ENCODE assay signal across 15 cellular contexts in the genomic region with DNA sequence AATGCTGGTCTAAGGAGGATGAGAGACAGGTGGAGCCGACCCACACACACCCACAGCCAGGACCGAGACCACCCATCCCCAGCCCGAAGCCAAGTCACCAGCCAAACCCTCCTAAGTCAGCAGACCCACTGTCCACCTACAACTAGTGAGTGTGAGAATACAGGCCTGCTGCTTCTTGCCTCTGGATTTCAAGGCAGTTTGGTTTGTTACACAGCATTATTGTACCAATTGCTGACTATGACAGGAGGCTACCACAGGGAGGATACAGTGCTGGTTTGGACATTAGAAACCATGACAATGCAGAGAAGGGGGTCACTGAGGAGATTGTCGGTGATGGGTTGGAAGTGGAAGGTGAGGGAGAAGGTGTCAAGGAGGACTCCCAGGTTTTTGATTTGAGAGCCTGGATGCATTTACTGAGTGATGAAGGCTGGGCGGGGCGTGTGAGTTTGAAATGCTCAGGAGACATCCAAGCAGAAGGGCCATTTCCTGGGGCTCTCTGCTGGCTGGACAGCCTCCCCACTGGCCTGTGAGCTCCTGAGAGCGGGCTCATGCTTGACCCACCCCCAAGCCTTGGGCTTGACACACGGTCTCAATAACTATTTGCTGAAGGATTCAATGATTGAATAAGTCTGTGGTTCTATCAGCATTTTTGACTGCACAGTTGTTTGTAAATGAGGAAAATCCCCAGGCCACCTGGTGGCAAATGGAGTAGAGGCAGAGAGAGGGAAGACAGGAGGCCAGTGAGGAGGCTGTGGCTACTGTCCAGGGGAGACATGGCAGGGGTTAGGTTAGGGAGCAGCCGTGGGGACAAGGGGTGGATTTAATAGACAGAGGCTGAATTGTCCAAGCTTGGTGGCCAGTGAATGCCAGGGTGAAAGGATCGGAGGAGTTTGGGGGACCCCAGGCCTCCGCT. TPM values are rescaled to one million over a fixed set of nuclear protein-coding genes. Genes with fewer than 3 reads are reported as not detected.
DNase-seq lines count a peak whose midpoint lies in the region; ATAC-seq, FAIRE-seq and TF ChIP-seq lines count a peak whose summit lies in the region.
"Had no signal": no experiment of that assay in that cellular context is flagged by ENCODE, and none has a peak within 500 bp of the region (broad histone marks: within the 10 kb centered on the region; RNA-seq: fewer than 3 reads in every experiment).

No MANE protein-coding gene starts in this region.

- SMC1A ChIA-PET in GM12878 (lab: Charles Lee; ENCODE audit: uncharacterized antibody, unreplicated experiment), result interaction anchor here (0.9 to 6.7 kb wide), 8 partner anchors 9 to 88 kb away, joined by 3 to 109 read pairs (median 8); a partner anchor contains a TSS

- no peak for TF ChIP-seq POLR2A in GM12878 (IDR thresholded peaks at IDR 0.05; ENCODE audit: low read depth, low read length)

- H3F3A ChIP-seq in GM23248 (ENCODE audit: insufficient read depth), result no peaks in the 10 kb centered on the region; the same call in 1 of the 2 replicates

- no peak for TF ChIP-seq RAD21 in GM12878 (IDR thresholded peaks at IDR 0.05; ENCODE audit: insufficient read depth, low read depth, low read length)

- H3K27ac Mint-ChIP-seq in activated CD4-positive, alpha-beta T cell treated with anti-CD3 and anti-CD28 coated beads, Interleukin-2, amount 10 ng/mL, durations not matched to agents 24 days and 14 days, result peak overlapping the region; percentile 96
- H3K27ac Mint-ChIP-seq: nephron had no signal

- 0 out of 6 replicates have a peak, but pooled peaks of 1 of the 3 experiments have one; percentile 13 for TF ChIP-seq CTCF in GM12878 (IDR thresholded peaks at IDR 0.05 in 2 of 3, conservative IDR thresholded peaks at IDR 0.05 in 1 of 3; ENCODE audit: control insufficient read depth in 2 of 3, extremely low read depth in 1 of 3, insufficient read depth in 1 of 3, low read depth in 3 of 3, low read length in 3 of 3)

- no peak for TF ChIP-seq EP300 in GM12878 (IDR thresholded peaks at IDR 0.05; ENCODE audit: borderline replicate concordance in 1 of 2, control insufficient read depth in 1 of 2, low read depth in 2 of 2, low read length in 2 of 2)

- no peaks in the 10 kb centered on the region for H4K20me1 ChIP-seq in GM12878 (ENCODE audit: control insufficient read depth, insufficient read depth)
- H4K20me1 ChIP-seq in GM23248 (ENCODE audit: insufficient read depth), result no peaks in the 10 kb centered on the region

- no TSS peak for BruUV-seq in GM12878 (replicated peaks; lab: Mats Ljungman, UMichigan)

- DNase-seq in activated CD4-positive, alpha-beta T cell treated with anti-CD3 and anti-CD28 coated beads, Interleukin-2, amount 10 ng/mL, durations not matched to agents 24 days and 14 days, result no peak
- DNase-seq in activated CD4-positive, alpha-beta T cell treated with anti-CD3 and anti-CD28 coated beads for 48 hours, result no peak
- DNase-seq in GM12878 (ENCODE audit: low read depth, low spot score), result no peak
- no peak for DNase-seq in GM23248
- no peak for DNase-seq in NCI-H2081 (lab: John Stamatoyannopoulos, UW)
- DNase-seq: DMS153; GOT3; kidney glomerular epithelial cell; NK-92 treated with Interleukin-12 subunit alpha and Interleukin-12 subunit beta, amount 100 ng/mL, for 24 hours had no signal

- no peak for FAIRE-seq in GM12878 (lab: Jason Lieb, UNC)
- FAIRE-seq: A204.1 had no signal

- RAD21 ChIA-PET in GM12878 (lab: Charles Lee; ENCODE audit: unreplicated experiment), result interaction anchor here (0.6 to 11.8 kb wide), 5 partner anchors 20 to 1468 kb away, joined by 3 to 196 read pairs (median 7); a partner anchor contains a TSS

- H3K9ac ChIP-seq in GM12878 (ENCODE audit: control insufficient read depth, insufficient read depth, low read length) (no peak overlapping the region), GM23248 (no peak overlapping the region)

- in situ Hi-C loops in GM12878 (cut with MboI), result loop anchor here (25.0 kb wide), 1 partner anchor 1834 kb away; a partner anchor contains a TSS
- in situ Hi-C loops in GM23248 (cut with MboI), result no loop called here

- peaks cover 79% of the 10 kb centered on the region for H3K36me3 Mint-ChIP-seq in activated CD4-positive, alpha-beta T cell treated with anti-CD3 and anti-CD28 coated beads, Interleukin-2, amount 10 ng/mL, durations not matched to agents 24 days and 14 days (ENCODE audit: low read depth)

- peaks cover 26% of the 10 kb centered on the region for H3K79me2 ChIP-seq in GM12878 (ENCODE audit: control insufficient read depth, insufficient read depth, low read length)
- H3K79me2 ChIP-seq in GM23248 (ENCODE audit: insufficient read depth), result no peaks in the 10 kb centered on the region

- no peaks in the 10 kb centered on the region for H3K27me3 Mint-ChIP-seq in activated CD4-positive, alpha-beta T cell treated with anti-CD3 and anti-CD28 coated beads, Interleukin-2, amount 10 ng/mL, durations not matched to agents 24 days and 14 days

- CTCF ChIA-PET in GM12878 (lab: Yijun Ruan, JAX), result interaction anchor here (0.6 to 6.7 kb wide), 8 partner anchors 21 to 93 kb away, joined by 3 to 111 read pairs (median 4); no protein-coding TSS in a partner anchor

- POLR2A ChIA-PET in GM12878 (lab: Charles Lee), result interaction anchor here (0.6 to 11.6 kb wide), 6 partner anchors 21 to 61 kb away, joined by 3 to 246 read pairs (median 6); a partner anchor contains a TSS

- H2AFZ ChIP-seq in GM12878 (ENCODE audit: control insufficient read depth, low read depth, low read length) (no peak overlapping the region), GM23248 (no peak overlapping the region)

- H3K9me2 ChIP-seq in GM23248 (ENCODE audit: insufficient read depth), result no peaks in the 10 kb centered on the region

- peaks cover 36% of the 10 kb centered on the region for H3K36me3 ChIP-seq in KOPT-K1 (ENCODE audit: insufficient read depth, low read length)
- H3K36me3 ChIP-seq in GM12878 (ENCODE audit: control insufficient read depth in 2 of 2, insufficient read depth in 2 of 2, low read length in 1 of 2), result peaks cover 10 to 21% of the 10 kb centered on the region in 2 experiments
- no peaks in the 10 kb centered on the region for H3K36me3 ChIP-seq in GM23248 (ENCODE audit: low read depth)

- H3K4me3 Mint-ChIP-seq in activated CD4-positive, alpha-beta T cell treated with anti-CD3 and anti-CD28 coated beads, Interleukin-2, amount 10 ng/mL, durations not matched to agents 24 days and 14 days, result peak overlapping the region; percentile 83
- H3K4me3 Mint-ChIP-seq: nephron had no signal

- intact Hi-C loops in activated CD4-positive, alpha-beta T cell treated with anti-CD3 and anti-CD28 coated beads, Interleukin-2, amount 10 ng/mL, durations not matched to agents 24 days and 14 days (cut with micrococcal nuclease), result loop anchor here (1.0 to 5.0 kb wide), 2 partner anchors 9 to 834 kb away; a partner anchor contains a TSS
- intact Hi-C loops in GM12878 (cut with micrococcal nuclease; ENCODE audit: unreplicated experiment), result no loop called here

- peak overlapping the region; percentile 78 for H3K4me2 ChIP-seq in GM12878 (ENCODE audit: control insufficient read depth, insufficient read depth)
- H3K4me2 ChIP-seq in GM23248 (ENCODE audit: unreplicated experiment), result no peak overlapping the region

- peak overlapping the region; percentile 56 for H3K27ac ChIP-seq in KOPT-K1 (ENCODE audit: low read depth, low read length, poor library complexity, severe bottlenecking)
- peak overlapping the region; percentile 99 for H3K27ac ChIP-seq in GM12878 (ENCODE audit: control insufficient read depth, insufficient read depth)
- peak overlapping the region in 13 of 21 experiments; percentile 24 to 84 (median 70) for H3K27ac ChIP-seq in skin epidermis
- no peak overlapping the region for H3K27ac ChIP-seq in GM23248

- peaks cover 6% of the 10 kb centered on the region for H3K9me3 Mint-ChIP-seq in activated CD4-positive, alpha-beta T cell treated with anti-CD3 and anti-CD28 coated beads, Interleukin-2, amount 10 ng/mL, durations not matched to agents 24 days and 14 days
- H3K9me3 Mint-ChIP-seq: nephron had no signal

- H3K4me1 ChIP-seq in GM12878 (ENCODE audit: control insufficient read depth, insufficient read depth, low read length), result peaks cover 71% of the 10 kb centered on the region
- no peaks in the 10 kb centered on the region for H3K4me1 ChIP-seq in GM23248 (ENCODE audit: insufficient read depth)

- no peak for ATAC-seq in GM12878
- no peak for ATAC-seq in GM21619 (IDR thresholded peaks at IDR 0.05; ENCODE audit: unreplicated experiment)

- peaks cover 87% of the 10 kb centered on the region for H3K4me1 Mint-ChIP-seq in activated CD4-positive, alpha-beta T cell treated with anti-CD3 and anti-CD28 coated beads, Interleukin-2, amount 10 ng/mL, durations not matched to agents 24 days and 14 days
- H3K4me1 Mint-ChIP-seq: nephron had no signal

- H3K4me3 ChIP-seq in GM12878, result peak overlapping the region; percentile 80; the same call in 1 of the 2 replicates
- H3K4me3 ChIP-seq in skin epidermis, result no peak overlapping the region
- no peak overlapping the region for H3K4me3 ChIP-seq in GM23248

- peaks cover 9% of the 10 kb centered on the region for H3K9me3 ChIP-seq in KOPT-K1 (ENCODE audit: insufficient read depth, low read length, poor library complexity, severe bottlenecking)
- H3K9me3 ChIP-seq in GM12878 (replicated peaks; ENCODE audit: control insufficient read depth, insufficient read depth, low read length), result peaks cover 4% of the 10 kb centered on the region; the same call in 2 of the 3 replicates
- H3K9me3 ChIP-seq in GM23248 (ENCODE audit: low read depth), result no peaks in the 10 kb centered on the region

- H3K27me3 ChIP-seq in GM12878 (replicated peaks in 1 of 2; ENCODE audit: control insufficient read depth in 2 of 2, insufficient read depth in 2 of 2, low read length in 1 of 2), result no peaks in the 10 kb centered on the region
- peaks cover 11% of the 10 kb centered on the region; the same call in 1 of the 2 replicates for H3K27me3 ChIP-seq in GM23248 (replicated peaks; ENCODE audit: insufficient read depth)

- WGBS in GM12878 (ENCODE audit: insufficient coverage, insufficient replicate concordance, low lambda C conversion rate, missing lambda C conversion rate), result 83% methylated on average over 11 of the region's 11 CpGs
- 71 to 77% methylated on average over 11 of the region's 11 CpGs for WGBS in GM23248 (ENCODE audit: low coverage in 1 of 2, low lambda C conversion rate in 2 of 2, missing lambda C conversion rate in 2 of 2), 2 experiments

RNA-seq across cellular contexts. Expression of a gene that starts 9.4 kb away (rescaled TPM):
- total RNA-seq in activated CD4-positive, alpha-beta T cell treated with anti-CD3 and anti-CD28 coated beads, Interleukin-2, amount 10 ng/mL, durations not matched to agents 24 days and 14 days, result 3.5 and 4.0 TPM in 2 replicates
- total RNA-seq in GM12878 (2013; cell fraction: nucleolus; rRNA removed), result 12.3 and 12.5 TPM in 2 replicates
- total RNA-seq in GM12878 (2014; rRNA removed), result 3.6 and 4.5 TPM in 2 replicates
- total RNA-seq in GM12878 (2014; rRNA removed; fragmentation: Illumina TruSeq; extraction: Trizol), result 2.5 and 2.8 TPM in 2 replicates
- total RNA-seq in GM12878 (2021), result 4.5 TPM in 2 replicates
- 2.6 TPM for polyA plus RNA-seq in GM12878 (2011; ENCODE audit: low read depth)
- polyA plus RNA-seq in GM12878 (2011; rRNA removed), result 3.6 and 4.3 TPM in 2 replicates
- 4.7 and 5.3 TPM in 2 replicates for polyA plus RNA-seq in GM12878 (2011; cell fraction: cytosol; rRNA removed)
- 10.9 and 11.1 TPM in 2 replicates for polyA plus RNA-seq in GM12878 (2011; cell fraction: nucleus; rRNA removed)
- 5.5 and 6.9 TPM in 2 replicates for polyA plus RNA-seq in GM12878 (2012)
- polyA plus RNA-seq in GM12878 (2014; fragmentation: Illumina TruSeq; extraction: Trizol), result 1.6 and 2.3 TPM in 2 replicates
- polyA plus RNA-seq in GM12878 (2014; fragmentation: Nextera tagmentation; extraction: Ambion mirVana), result under 1 TPM; 0.03 to 0.46 TPM
- polyA plus RNA-seq in GM12878 (2014; rRNA removed), result 4.0 and 4.3 TPM in 2 replicates
- 1 to 10 TPM in 1 of 2 experiments, under 1 TPM in 1; 0.74 to 1.2 TPM for polyA plus RNA-seq in GM12878 (2016; fragmentation: Nextera tagmentation; extraction: Ambion mirVana)
- 6.1 and 11.3 TPM in 2 replicates for polyA minus RNA-seq in GM12878 (2011; rRNA and poly(A)+ RNA removed)
- polyA minus RNA-seq in GM12878 (2011; cell fraction: cytosol; rRNA and poly(A)+ RNA removed), result 2.7 and 3.5 TPM in 2 replicates
- polyA minus RNA-seq in GM12878 (2011; cell fraction: nucleus; rRNA and poly(A)+ RNA removed), result 3.1 and 4.2 TPM in 2 replicates
- not detected in 2 replicates for total RNA-seq in GM23248 (2014; rRNA removed; shearing (Covaris generic))
- polyA plus RNA-seq in GM23248 (2016; fragmentation: Nextera tagmentation; extraction: Ambion mirVana), result not detected in 2 replicates
- total RNA-seq: ureter had no signal

RNA-seq across cellular contexts. Expression of a gene that starts 22.4 kb away (rescaled TPM):
- total RNA-seq in activated CD4-positive, alpha-beta T cell treated with anti-CD3 and anti-CD28 coated beads, Interleukin-2, amount 10 ng/mL, durations not matched to agents 24 days and 14 days, result 519 and 540 TPM in 2 replicates
- 143 and 150 TPM in 2 replicates for total RNA-seq in GM12878 (2013; cell fraction: nucleolus; rRNA removed)
- total RNA-seq in GM12878 (2014; rRNA removed), result 251 and 282 TPM in 2 replicates
- 135 and 149 TPM in 2 replicates for total RNA-seq in GM12878 (2014; rRNA removed; fragmentation: Illumina TruSeq; extraction: Trizol)
- total RNA-seq in GM12878 (2021), result 382 and 386 TPM in 2 replicates
- 314 TPM for polyA plus RNA-seq in GM12878 (2011; ENCODE audit: low read depth)
- 84.4 and 296 TPM in 2 replicates for polyA plus RNA-seq in GM12878 (2011; rRNA removed)
- 317 and 416 TPM in 2 replicates for polyA plus RNA-seq in GM12878 (2011; cell fraction: cytosol; rRNA removed)
- 561 and 566 TPM in 2 replicates for polyA plus RNA-seq in GM12878 (2011; cell fraction: nucleus; rRNA removed)
- polyA plus RNA-seq in GM12878 (2012), result 512 and 607 TPM in 2 replicates
- polyA plus RNA-seq in GM12878 (2014; fragmentation: Illumina TruSeq; extraction: Trizol), result 166 and 339 TPM in 2 replicates
- 100 to 1,000 TPM; 102 to 108 TPM for polyA plus RNA-seq in GM12878 (2014; fragmentation: Nextera tagmentation; extraction: Ambion mirVana)
- polyA plus RNA-seq in GM12878 (2014; rRNA removed), result 313 and 369 TPM in 2 replicates
- 100 to 1,000 TPM; 320 to 330 TPM for polyA plus RNA-seq in GM12878 (2016; fragmentation: Nextera tagmentation; extraction: Ambion mirVana)
- polyA minus RNA-seq in GM12878 (2011; rRNA and poly(A)+ RNA removed), result 200 and 233 TPM in 2 replicates
- polyA minus RNA-seq in GM12878 (2011; cell fraction: cytosol; rRNA and poly(A)+ RNA removed), result 155 and 158 TPM in 2 replicates
- polyA minus RNA-seq in GM12878 (2011; cell fraction: nucleus; rRNA and poly(A)+ RNA removed), result 185 and 303 TPM in 2 replicates
- 32.8 and 35.1 TPM in 2 replicates for total RNA-seq in GM23248 (2014; rRNA removed; shearing (Covaris generic))
- polyA plus RNA-seq in GM23248 (2016; fragmentation: Nextera tagmentation; extraction: Ambion mirVana), result 34.9 and 36.3 TPM in 2 replicates

RNA-seq across cellular contexts. Expression of a gene that starts 33.6 kb away (rescaled TPM):
- 6.0 and 6.9 TPM in 2 replicates for total RNA-seq in activated CD4-positive, alpha-beta T cell treated with anti-CD3 and anti-CD28 coated beads, Interleukin-2, amount 10 ng/mL, durations not matched to agents 24 days and 14 days
- 23.7 and 26.2 TPM in 2 replicates for total RNA-seq in GM12878 (2013; cell fraction: nucleolus; rRNA removed)
- total RNA-seq in GM12878 (2014; rRNA removed) (1.1 and 1.3 TPM in 2 replicates), GM12878 (2014; rRNA removed; fragmentation: Illumina TruSeq; extraction: Trizol) (1.6 and 1.7 TPM in 2 replicates), GM12878 (2021) (2.1 and 2.4 TPM in 2 replicates)
- polyA plus RNA-seq in GM12878 (2011; ENCODE audit: low read depth), result 2.3 TPM
- polyA plus RNA-seq in GM12878 (2011; rRNA removed) (3.9 and 4.1 TPM in 2 replicates), GM12878 (2014; fragmentation: Illumina TruSeq; extraction: Trizol) (1.1 and 1.5 TPM in 2 replicates), GM12878 (2014; fragmentation: Nextera tagmentation; extraction: Ambion mirVana) (under 1 TPM; 0.16 to 0.18 TPM), GM12878 (2014; rRNA removed) (2.5 and 2.7 TPM in 2 replicates), GM12878 (2016; fragmentation: Nextera tagmentation; extraction: Ambion mirVana) (1 to 10 TPM in 1 of 2 experiments, under 1 TPM in 1; 0.99 to 1.1 TPM), GM23248 (2016; fragmentation: Nextera tagmentation; extraction: Ambion mirVana) (8.9 and 9.8 TPM in 2 replicates)
- polyA plus RNA-seq in GM12878 (2011; cell fraction: cytosol; rRNA removed), result 4.7 and 5.2 TPM in 2 replicates
- polyA plus RNA-seq in GM12878 (2011; cell fraction: nucleus; rRNA removed), result 23.6 and 35.1 TPM in 2 replicates
- 3.4 and 3.7 TPM in 2 replicates for polyA plus RNA-seq in GM12878 (2012)
- 5.9 and 8.9 TPM in 2 replicates for polyA minus RNA-seq in GM12878 (2011; rRNA and poly(A)+ RNA removed)
- polyA minus RNA-seq in GM12878 (2011; cell fraction: cytosol; rRNA and poly(A)+ RNA removed), result 2.8 and 4.1 TPM in 2 replicates
- polyA minus RNA-seq in GM12878 (2011; cell fraction: nucleus; rRNA and poly(A)+ RNA removed), result 14.0 and 16.0 TPM in 2 replicates
- total RNA-seq in GM23248 (2014; rRNA removed; shearing (Covaris generic)), result 3.4 and 4.0 TPM in 2 replicates
